In the genomic region with DNA sequence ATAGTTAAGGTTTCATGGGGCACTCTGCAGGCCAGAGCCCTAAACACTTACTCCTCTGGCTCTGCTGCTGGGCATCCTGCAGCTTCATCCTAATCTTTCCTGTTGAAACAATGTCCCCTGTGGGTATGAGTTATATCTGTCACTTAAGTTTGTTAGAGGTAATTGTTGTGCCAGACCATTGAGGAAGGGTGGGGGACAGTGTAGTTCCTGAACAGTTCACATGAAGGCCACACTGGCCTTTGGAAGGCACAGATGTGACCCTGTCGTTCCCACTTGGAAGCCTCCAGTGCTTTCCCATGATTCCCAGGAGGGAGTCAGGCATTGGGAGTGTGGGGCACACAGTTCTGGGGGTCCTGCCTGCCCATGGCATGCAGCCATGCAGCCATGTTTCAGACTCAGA, we compare ENCODE assay signal across 19 cellular contexts.
A peak's percentile ranks its signal among the peaks of the same experiment; 100 is the strongest.
DNase-seq lines count a peak whose midpoint lies in the region; ATAC-seq and TF ChIP-seq lines count a peak whose summit lies in the region.
"Had no signal": no experiment of that assay in that cellular context is flagged by ENCODE, and none has a peak within 500 bp of the region (broad histone marks: within the 10 kb centered on the region; RNA-seq: fewer than 3 reads in every experiment).

No MANE protein-coding gene starts in this region.

- no peak for TF ChIP-seq POLR2A in esophagus muscularis mucosa (IDR thresholded peaks at IDR 0.05; ENCODE audit: low read depth)

- H3K27ac ChIP-seq in heart right ventricle: no peak overlapping the region
- H3K27ac ChIP-seq in esophagus muscularis mucosa (replicated peaks in 1 of 4): no peak overlapping the region
- H3K27ac ChIP-seq in aorta (ENCODE audit: low read depth in 1 of 2, low read length in 2 of 2): no peak overlapping the region
- H3K27ac ChIP-seq: C4-2B had no signal

- intact Hi-C loops in heart right ventricle (cut with DNase I): no loop called here
- intact Hi-C loops in Right ventricle myocardium inferior (cut with DNase I): no loop called here
- intact Hi-C loops in esophagus muscularis mucosa (cut with DNase I): no loop called here
- intact Hi-C loops in aorta (cut with DNase I): no loop called here

- peaks cover 0 to 24% (median 7%) of the 10 kb centered on the region in 11 donors for H3K9me3 ChIP-seq in heart right ventricle
- peaks cover 0 to 4% (median 2%) of the 10 kb centered on the region in 4 donors for H3K9me3 ChIP-seq in esophagus muscularis mucosa
- no peaks in the 10 kb centered on the region for H3K9me3 ChIP-seq in aorta (ENCODE audit: control insufficient read depth, low read length)
- H3K9me3 ChIP-seq: Caco-2 had no signal

- TF ChIP-seq CTCF in heart right ventricle (IDR thresholded peaks at IDR 0.05): no peak
- TF ChIP-seq CTCF in esophagus muscularis mucosa (IDR thresholded peaks at IDR 0.05): no peak

- H3K36me3 Mint-ChIP-seq in stimulated activated memory B cell treated with anti-CD40 and anti-IgM and Interleukin-4, amounts not matched to agents 10 μg/mL and 1 μg/mL and 100 μg/mL, for 72 hours: peaks cover 81% of the 10 kb centered on the region

- 44 to 72% methylated on average over 1 of the region's 1 CpG for WGBS in heart right ventricle, 2 donors
- WGBS in esophagus muscularis mucosa: 100% methylated on average over 1 of the region's 1 CpG
- 81 to 95% methylated on average over 1 of the region's 1 CpG for WGBS in aorta, 2 donors

- H3K4me3 ChIP-seq in heart right ventricle (no peak overlapping the region), esophagus muscularis mucosa (no peak overlapping the region), aorta (ENCODE audit: low read length in 2 of 2) (no peak overlapping the region)

- peaks cover 7% of the 10 kb centered on the region for H3K9me3 Mint-ChIP-seq in stimulated activated memory B cell treated with anti-CD40 and anti-IgM and Interleukin-4, amounts not matched to agents 10 μg/mL and 1 μg/mL and 100 μg/mL, for 72 hours
- H3K9me3 Mint-ChIP-seq: HFFc6 had no signal

- ATAC-seq in heart right ventricle: peak in 5 of 8 donors; percentile 46 to 70 (median 58)
- ATAC-seq in Right ventricle myocardium inferior: no peak
- no peak for ATAC-seq in stimulated activated memory B cell treated with anti-CD40 and anti-IgM and Interleukin-4, amounts not matched to agents 10 μg/mL and 1 μg/mL and 100 μg/mL, for 72 hours
- ATAC-seq in aorta (ENCODE audit: low FRiP score): no peak
- ATAC-seq: HCT116 had no signal

- no peaks in the 10 kb centered on the region for H3K27me3 Mint-ChIP-seq in stimulated activated memory B cell treated with anti-CD40 and anti-IgM and Interleukin-4, amounts not matched to agents 10 μg/mL and 1 μg/mL and 100 μg/mL, for 72 hours
- H3K27me3 Mint-ChIP-seq: CD4-positive, alpha-beta T cell had no signal

- H3K4me3 Mint-ChIP-seq in stimulated activated memory B cell treated with anti-CD40 and anti-IgM and Interleukin-4, amounts not matched to agents 10 μg/mL and 1 μg/mL and 100 μg/mL, for 72 hours: no peak overlapping the region
- H3K4me3 Mint-ChIP-seq: CD4-positive, alpha-beta T cell; HFFc6 had no signal

- H3K4me1 ChIP-seq in heart right ventricle (peaks cover 0 to 18% (median 11%) of the 10 kb centered on the region in 9 donors), esophagus muscularis mucosa (no peaks in the 10 kb centered on the region), aorta (ENCODE audit: control insufficient read depth in 1 of 2, insufficient read depth in 2 of 2, low read length in 2 of 2) (no peaks in the 10 kb centered on the region)
- H3K4me1 ChIP-seq: Caco-2 had no signal

- DNase-seq in heart right ventricle (no peak), Right ventricle myocardium inferior (ENCODE audit: missing footprints) (no peak), ecto neural progenitor cell (ENCODE audit: low spot score) (peak; percentile 20), esophagus muscularis mucosa (ENCODE audit: extremely low spot score) (peak; percentile 47), aorta (no peak), NCI-H345 (lab: John Stamatoyannopoulos, UW) (no peak), DMS53 treated with DMSO at 0.1 percent for 48 hours (lab: John Stamatoyannopoulos, UW; ENCODE audit: unreplicated experiment) (no peak)
- DNase-seq: ACHN; Caco-2; CD4-positive, alpha-beta T cell; DMS79; GDM1; GOT3; H7; HFFc6; IMR-90 had no signal

- H3K27ac Mint-ChIP-seq in stimulated activated memory B cell treated with anti-CD40 and anti-IgM and Interleukin-4, amounts not matched to agents 10 μg/mL and 1 μg/mL and 100 μg/mL, for 72 hours: peak overlapping the region; percentile 40
- H3K27ac Mint-ChIP-seq: CD4-positive, alpha-beta T cell; HFFc6 had no signal

- H3K36me3 ChIP-seq in heart right ventricle (no peaks in the 10 kb centered on the region), esophagus muscularis mucosa (no peaks in the 10 kb centered on the region), aorta (ENCODE audit: control insufficient read depth in 1 of 2, insufficient read depth in 2 of 2, low read length in 1 of 2) (no peaks in the 10 kb centered on the region)

- H3K4me1 Mint-ChIP-seq in stimulated activated memory B cell treated with anti-CD40 and anti-IgM and Interleukin-4, amounts not matched to agents 10 μg/mL and 1 μg/mL and 100 μg/mL, for 72 hours: peaks cover 87% of the 10 kb centered on the region

- H3K27me3 ChIP-seq in heart right ventricle (no peaks in the 10 kb centered on the region), esophagus muscularis mucosa (no peaks in the 10 kb centered on the region), aorta (ENCODE audit: control insufficient read depth in 1 of 2, insufficient read depth in 2 of 2, low read length in 1 of 2) (no peaks in the 10 kb centered on the region)

- TF ChIP-seq EP300 in esophagus muscularis mucosa (IDR thresholded peaks at IDR 0.05): no peak

Comparison
In these comparisons a context has a peak if more than half of its experiments do, and no peak if none do; other contexts are left out.
1. ATAC-seq: peak in heart right ventricle (5 of 8); none in Right ventricle myocardium inferior (single experiment), stimulated activated memory B cell treated with anti-CD40 and anti-IgM and Interleukin-4, amounts not matched to agents 10 μg/mL and 1 μg/mL and 100 μg/mL, for 72 hours (single experiment) and aorta (single experiment).
2. DNase-seq: peak in ecto neural progenitor cell (single experiment) and esophagus muscularis mucosa (single experiment); none in heart right ventricle (0 of 2), Right ventricle myocardium inferior (single experiment), aorta (0 of 2), NCI-H345 (single experiment) and DMS53 treated with DMSO at 0.1 percent for 48 hours (single experiment).